In genomic region chr1:230387876-230388275, GRCh38 we compare ENCODE assay signal across 34 cellular contexts. TPM values are rescaled to one million over a fixed set of nuclear protein-coding genes. Genes with fewer than 3 reads are reported as not detected.
"Had no signal": no experiment of that assay in that cellular context is flagged by ENCODE, and none has a peak within 500 bp of the region (broad histone marks: within the 10 kb centered on the region; RNA-seq: fewer than 3 reads in every experiment).

No MANE protein-coding gene starts in this region.

- H3K27me3 Mint-ChIP-seq: activated CD4-positive, alpha-beta memory T cell treated with anti-CD3 and anti-CD28 coated beads, Interleukin-2, amount 10 ng/mL, durations not matched to agents 7 days and 5 days; activated CD4-positive, alpha-beta T cell treated with anti-CD3 and anti-CD28 coated beads, Interleukin-2, amount 10 ng/mL, durations not matched to agents 7 days and 5 days had no signal

- H3K27me3 ChIP-seq: ascending aorta, esophagus squamous epithelium had no signal

- H3K4me1 Mint-ChIP-seq: activated CD4-positive, alpha-beta memory T cell treated with anti-CD3 and anti-CD28 coated beads, Interleukin-2, amount 10 ng/mL, durations not matched to agents 7 days and 5 days; activated CD4-positive, alpha-beta T cell treated with anti-CD3 and anti-CD28 coated beads, Interleukin-2, amount 10 ng/mL, durations not matched to agents 7 days and 5 days; activated naive CD4-positive, alpha-beta T cell treated with anti-CD3 and anti-CD28 coated beads, Interleukin-2, amount 10 ng/mL, durations not matched to agents 7 days and 5 days; T-helper 17 cell had no signal

- H3K4me1 ChIP-seq: ascending aorta, esophagus squamous epithelium, gastroesophageal sphincter had no signal

- H3K9me3 Mint-ChIP-seq: activated CD4-positive, alpha-beta memory T cell treated with anti-CD3 and anti-CD28 coated beads, Interleukin-2, amount 10 ng/mL, durations not matched to agents 7 days and 5 days; activated CD4-positive, alpha-beta T cell treated with anti-CD3 and anti-CD28 coated beads, Interleukin-2, amount 10 ng/mL, durations not matched to agents 7 days and 5 days; activated naive CD4-positive, alpha-beta T cell treated with anti-CD3 and anti-CD28 coated beads, Interleukin-2, amount 10 ng/mL, durations not matched to agents 7 days and 5 days; activated naive CD4-positive, alpha-beta T cell treated with anti-CD3 and anti-CD28 coated beads, Interleukin-2, amount 50 U/mL, for 72 hours; activated naive CD8-positive, alpha-beta T cell treated with anti-CD3 and anti-CD28 coated beads, Interleukin-2, amount 10 ng/mL, durations not matched to agents 7 days and 5 days; activated T-cell treated with anti-CD3 and anti-CD28 coated beads, Interleukin-2, amount 50 U/mL, for 24 hours; activated T-cell treated with anti-CD3 and anti-CD28 coated beads, Interleukin-2, amount 50 U/mL, for 72 hours; effector memory CD8-positive, alpha-beta T cell; T-helper 2 cell treated with Interferon-gamma antibody and Interleukin-4, amounts not matched to agents 5 μg/mL and 100 μg/mL, for 36 hours had no signal

- H3K27ac Mint-ChIP-seq: activated CD4-positive, alpha-beta memory T cell treated with anti-CD3 and anti-CD28 coated beads, Interleukin-2, amount 10 ng/mL, durations not matched to agents 7 days and 5 days; activated CD4-positive, alpha-beta T cell treated with anti-CD3 and anti-CD28 coated beads, Interleukin-2, amount 10 ng/mL, durations not matched to agents 7 days and 5 days; activated naive CD4-positive, alpha-beta T cell treated with anti-CD3 and anti-CD28 coated beads, Interleukin-2, amount 10 ng/mL, durations not matched to agents 7 days and 5 days; activated naive CD4-positive, alpha-beta T cell treated with anti-CD3 and anti-CD28 coated beads, Interleukin-2, amount 50 U/mL, for 72 hours; activated naive CD8-positive, alpha-beta T cell treated with anti-CD3 and anti-CD28 coated beads, Interleukin-2, amount 10 ng/mL, durations not matched to agents 7 days and 5 days; activated T-cell treated with anti-CD3 and anti-CD28 coated beads, Interleukin-2, amount 50 U/mL, for 24 hours; activated T-cell treated with anti-CD3 and anti-CD28 coated beads, Interleukin-2, amount 50 U/mL, for 72 hours; effector memory CD8-positive, alpha-beta T cell; T-helper 17 cell; T-helper 2 cell treated with Interferon-gamma antibody and Interleukin-4, amounts not matched to agents 5 μg/mL and 100 μg/mL, for 36 hours had no signal

- H3K4me3 Mint-ChIP-seq: activated CD4-positive, alpha-beta memory T cell treated with anti-CD3 and anti-CD28 coated beads, Interleukin-2, amount 10 ng/mL, durations not matched to agents 7 days and 5 days; activated CD4-positive, alpha-beta T cell treated with anti-CD3 and anti-CD28 coated beads, Interleukin-2, amount 10 ng/mL, durations not matched to agents 7 days and 5 days; activated naive CD4-positive, alpha-beta T cell treated with anti-CD3 and anti-CD28 coated beads, Interleukin-2, amount 10 ng/mL, durations not matched to agents 7 days and 5 days; activated naive CD8-positive, alpha-beta T cell treated with anti-CD3 and anti-CD28 coated beads, Interleukin-2, amount 10 ng/mL, durations not matched to agents 7 days and 5 days; activated T-cell treated with anti-CD3 and anti-CD28 coated beads, Interleukin-2, amount 50 U/mL, for 24 hours; activated T-cell treated with anti-CD3 and anti-CD28 coated beads, Interleukin-2, amount 50 U/mL, for 72 hours; brain; effector memory CD8-positive, alpha-beta T cell; T-helper 17 cell; T-helper 2 cell treated with Interferon-gamma antibody and Interleukin-4, amounts not matched to agents 5 μg/mL and 100 μg/mL, for 36 hours had no signal

- H3K4me3 ChIP-seq: ascending aorta, esophagus squamous epithelium, gastroesophageal sphincter had no signal

- DNase-seq: activated CD4-positive, alpha-beta memory T cell treated with anti-CD3 and anti-CD28 coated beads, Interleukin-2, amount 10 ng/mL, durations not matched to agents 7 days and 5 days; activated CD4-positive, alpha-beta T cell treated with anti-CD3 and anti-CD28 coated beads for 1 hour; activated CD4-positive, alpha-beta T cell treated with anti-CD3 and anti-CD28 coated beads for 4 hours; activated CD4-positive, alpha-beta T cell treated with anti-CD3 and anti-CD28 coated beads, Interleukin-2, amount 10 ng/mL, durations not matched to agents 7 days and 5 days; activated CD4-positive, alpha-beta T cell treated with anti-CD3 and anti-CD28 coated beads, Interleukin-2, amount 50 U/mL, for 4 hours; activated CD8-positive, alpha-beta memory T cell treated with anti-CD3 and anti-CD28 coated beads, Interleukin-2, amount 50 U/mL, for 48 hours; activated gamma-delta T cell; activated naive CD4-positive, alpha-beta T cell; activated naive CD4-positive, alpha-beta T cell treated with anti-CD3 and anti-CD28 coated beads, Interleukin-2, amount 10 ng/mL, durations not matched to agents 7 days and 5 days; activated naive CD8-positive, alpha-beta T cell treated with anti-CD3 and anti-CD28 coated beads, Interleukin-2, amount 10 ng/mL, durations not matched to agents 7 days and 5 days; activated T-cell treated with anti-CD3 and anti-CD28 coated beads for 4 hours; activated T-cell treated with anti-CD3 and anti-CD28 coated beads, Interleukin-2, amount 50 U/mL, for 24 hours; activated T-cell treated with anti-CD3 and anti-CD28 coated beads, Interleukin-2, amount 50 U/mL, for 72 hours; caudate nucleus; cortex of kidney; dermis blood vessel endothelial cell; effector CD4-positive, alpha-beta T cell; effector memory CD8-positive, alpha-beta T cell; esophagus squamous epithelium; foreskin melanocyte; T-helper 1 cell; T-helper 17 cell; T1000 had no signal

- H3K36me3 Mint-ChIP-seq: activated naive CD4-positive, alpha-beta T cell treated with anti-CD3 and anti-CD28 coated beads, Interleukin-2, amount 10 ng/mL, durations not matched to agents 7 days and 5 days; activated naive CD4-positive, alpha-beta T cell treated with anti-CD3 and anti-CD28 coated beads, Interleukin-2, amount 50 U/mL, for 72 hours; activated naive CD8-positive, alpha-beta T cell treated with anti-CD3 and anti-CD28 coated beads, Interleukin-2, amount 10 ng/mL, durations not matched to agents 7 days and 5 days had no signal

- FAIRE-seq: bronchial epithelial cell, colon, endometrium, endothelial cell of umbilical vein had no signal

- H3K27ac ChIP-seq: ascending aorta, epithelial cell of prostate, esophagus squamous epithelium, gastroesophageal sphincter had no signal

- H3K36me3 ChIP-seq: ascending aorta, esophagus squamous epithelium, gastroesophageal sphincter had no signal

- H3K9me3 ChIP-seq: ascending aorta, esophagus squamous epithelium had no signal

RNA-seq across cellular contexts. Expression of gene PGBD5, which starts 38.3 kb away (rescaled TPM):
- total RNA-seq: activated CD4-positive, alpha-beta memory T cell treated with anti-CD3 and anti-CD28 coated beads, Interleukin-2, amount 10 ng/mL, durations not matched to agents 7 days and 5 days; activated CD4-positive, alpha-beta T cell treated with anti-CD3 and anti-CD28 coated beads, Interleukin-2, amount 10 ng/mL, durations not matched to agents 7 days and 5 days; activated naive CD8-positive, alpha-beta T cell treated with anti-CD3 and anti-CD28 coated beads, Interleukin-2, amount 10 ng/mL, durations not matched to agents 7 days and 5 days; ascending aorta; endothelial cell of umbilical vein; fibroblast of villous mesenchyme; T-helper 17 cell had no signal
